ENCODE assay signal across 31 cellular contexts in the genomic region with DNA sequence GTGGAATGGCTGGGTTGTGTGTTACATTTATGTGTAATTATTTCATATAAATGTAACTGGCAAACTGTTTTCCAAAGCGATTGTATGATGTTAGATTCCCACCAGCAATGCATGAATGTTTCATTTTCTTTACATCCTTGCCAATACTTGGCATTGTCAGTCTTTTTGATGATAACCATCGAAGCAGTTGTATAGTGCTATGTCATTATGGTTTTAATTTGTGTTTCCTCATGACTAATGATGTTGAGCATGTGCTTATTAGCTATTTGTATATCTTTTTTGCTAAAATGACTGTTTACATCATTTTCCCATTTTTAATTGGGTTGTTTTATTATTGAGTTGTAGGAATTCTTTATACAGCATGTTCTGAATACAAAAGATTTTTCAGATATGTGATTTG.
"Had no signal": no experiment of that assay in that cellular context is flagged by ENCODE, and none has a peak within 500 bp of the region (broad histone marks: within the 10 kb centered on the region; RNA-seq: fewer than 3 reads in every experiment).

No MANE protein-coding gene starts in this region.

- H3K9me3 ChIP-seq: SJSA1 had no signal

- DNase-seq: activated CD4-positive, alpha-beta memory T cell treated with anti-CD3 and anti-CD28 coated beads for 36 hours; activated CD4-positive, alpha-beta T cell treated with anti-CD3 and anti-CD28 coated beads for 4 hours; activated CD4-positive, alpha-beta T cell treated with anti-CD3 and anti-CD28 coated beads, Interleukin-2, amount 50 U/mL, for 1 hour; activated CD8-positive, alpha-beta memory T cell treated with anti-CD3 and anti-CD28 coated beads, Interleukin-2, amount 10 ng/mL, durations not matched to agents 7 days and 5 days; activated CD8-positive, alpha-beta memory T cell treated with anti-CD3 and anti-CD28 coated beads, Interleukin-2, amount 50 U/mL, for 48 hours; activated effector memory CD4-positive, alpha-beta T cell treated with Interleukin-2 at 50 U/mL for 16 hours; activated naive CD4-positive, alpha-beta T cell treated with anti-CD3 and anti-CD28 coated beads, Interleukin-2, amount 10 ng/mL, durations not matched to agents 7 days and 5 days; activated naive CD8-positive, alpha-beta T cell treated with anti-CD3 and anti-CD28 coated beads, Interleukin-2, amount 50 U/mL, for 24 hours; activated T-cell treated with anti-CD3 and anti-CD28 coated beads, Interleukin-2, amount 50 U/mL, for 48 hours; anterior cingulate cortex; central memory CD4-positive, alpha-beta T cell; MM.1S; MV-4-11; NCI-H1092; NCI-H1436 treated with DMSO at 0.1 percent for 48 hours; NCI-H1694 treated with DMSO at 0.1 percent for 48 hours; NCI-H2029; NCI-H345; NCI-H524 treated with DMSO at 0.1 percent for 48 hours; RPMI8226; SHP77 treated with DMSO at 0.1 percent for 48 hours; SW 1271; T-helper 1 cell; T-helper 2 cell; T-helper 9 cell had no signal

- ATAC-seq: activated CD4-positive, CD25-positive, alpha-beta regulatory T cell treated with anti-CD3 and anti-CD28 coated beads, Interleukin-2, amount 50 U/mL, for 24 hours; activated CD8-positive, alpha-beta memory T cell treated with anti-CD3 and anti-CD28 coated beads, Interleukin-2, amount 10 ng/mL, durations not matched to agents 7 days and 5 days; activated naive CD8-positive, alpha-beta T cell treated with anti-CD3 and anti-CD28 coated beads, Interleukin-2, amount 50 U/mL, for 24 hours; Panc1; WTC11 had no signal

- H3K4me2 ChIP-seq: KMS-11 had no signal

- H3K27me3 ChIP-seq: SJSA1 had no signal

- H3K9ac ChIP-seq: KMS-11 had no signal

- H3K4me3 ChIP-seq: SJSA1 had no signal

- FAIRE-seq: bronchial epithelial cell had no signal

- H3K4me1 ChIP-seq: SJSA1 had no signal

- H3K27ac ChIP-seq: KMS-11, SJSA1 had no signal

- H3K36me3 ChIP-seq: SJSA1 had no signal
